Comparison of ENCODE assay signal across 8 cellular contexts in genomic region chr6:158642805-158643489, GRCh38. TPM values are rescaled to one million over a fixed set of nuclear protein-coding genes. Genes with fewer than 3 reads are reported as not detected.
DNase-seq lines count a peak whose midpoint lies in the region; TF ChIP-seq lines count a peak whose summit lies in the region.

No MANE protein-coding gene starts in this region.

- CTCF ChIA-PET in activated CD4-positive, alpha-beta T cell treated with anti-CD3 and anti-CD28 coated beads, Interleukin-2, amount 10 ng/mL, durations not matched to agents 7 days and 5 days (lab: Charles Lee), result interaction anchor here (1.0 to 1.5 kb wide), 3 partner anchors 17 to 48 kb away, joined by 3 to 8 read pairs (median 3); no protein-coding TSS in a partner anchor

- H3K4me1 ChIP-seq in thyroid gland, result peaks cover 16 to 34% of the 10 kb centered on the region in 2 donors

- peak overlapping the region; percentile 91 for H3K27ac Mint-ChIP-seq in activated CD4-positive, alpha-beta T cell treated with anti-CD3 and anti-CD28 coated beads, Interleukin-2, amount 10 ng/mL, durations not matched to agents 7 days and 5 days

- H3K36me3 ChIP-seq in thyroid gland, result no peaks in the 10 kb centered on the region

- H3K36me3 Mint-ChIP-seq in activated CD4-positive, alpha-beta T cell treated with anti-CD3 and anti-CD28 coated beads, Interleukin-2, amount 10 ng/mL, durations not matched to agents 7 days and 5 days (ENCODE audit: low read depth), result peaks cover 51% of the 10 kb centered on the region

- peaks cover 74% of the 10 kb centered on the region for H3K4me1 Mint-ChIP-seq in activated CD4-positive, alpha-beta T cell treated with anti-CD3 and anti-CD28 coated beads, Interleukin-2, amount 10 ng/mL, durations not matched to agents 7 days and 5 days

- peak overlapping the region in 1 of 3 donors; percentile 89 for H3K4me3 ChIP-seq in thyroid gland (replicated peaks in 1 of 3)

- POLR2A ChIA-PET in activated CD4-positive, alpha-beta T cell treated with anti-CD3 and anti-CD28 coated beads, Interleukin-2, amount 10 ng/mL, durations not matched to agents 7 days and 5 days (lab: Charles Lee), result interaction anchor here (2.6 kb wide), 1 partner anchor 11 kb away, joined by 32 read pairs; no protein-coding TSS in a partner anchor

- peak overlapping the region; percentile 34 to 97 (median 91) for H3K27ac ChIP-seq in thyroid gland

- H3K9me3 Mint-ChIP-seq in activated CD4-positive, alpha-beta T cell treated with anti-CD3 and anti-CD28 coated beads, Interleukin-2, amount 10 ng/mL, durations not matched to agents 7 days and 5 days, result no peaks in the 10 kb centered on the region

- TF ChIP-seq CTCF in thyroid gland (IDR thresholded peaks at IDR 0.05), result no peak

- H3K4me3 Mint-ChIP-seq in activated CD4-positive, alpha-beta T cell treated with anti-CD3 and anti-CD28 coated beads, Interleukin-2, amount 10 ng/mL, durations not matched to agents 7 days and 5 days, result peak overlapping the region; percentile 95

- TF ChIP-seq POLR2A in thyroid gland (IDR thresholded peaks at IDR 0.05), result no peak

- H3K27me3 Mint-ChIP-seq in activated CD4-positive, alpha-beta T cell treated with anti-CD3 and anti-CD28 coated beads, Interleukin-2, amount 10 ng/mL, durations not matched to agents 7 days and 5 days, result no peaks in the 10 kb centered on the region

- DNase-seq in activated CD4-positive, alpha-beta T cell treated with anti-CD3 and anti-CD28 coated beads, Interleukin-2, amount 10 ng/mL, durations not matched to agents 7 days and 5 days, result no peak
- no peak for DNase-seq in activated CD4-positive, alpha-beta T cell treated with anti-CD3 and anti-CD28 coated beads for 48 hours
- peak; percentile 50 for DNase-seq in activated CD8-positive, alpha-beta memory T cell treated with anti-CD3 and anti-CD28 coated beads, Interleukin-2, amount 50 U/mL, for 48 hours
- DNase-seq in islet precursor cell, result peak; percentile 37
- no peak for DNase-seq in thyroid gland
- no peak for DNase-seq in SW 1271 (lab: John Stamatoyannopoulos, UW)
- DNase-seq in NCI-H2029 (lab: John Stamatoyannopoulos, UW), result no peak
- DNase-seq in SKM-1 (lab: John Stamatoyannopoulos, UW; ENCODE audit: unreplicated experiment), result no peak

- no peaks in the 10 kb centered on the region for H3K27me3 ChIP-seq in thyroid gland

- intact Hi-C loops in thyroid gland (cut with DNase I), result no loop called here

- 69 to 80% methylated on average over 11 of the region's 11 CpGs for WGBS in thyroid gland, 2 donors

- H3K9me3 ChIP-seq in thyroid gland, result no peaks in the 10 kb centered on the region

RNA-seq across cellular contexts. Expression of gene DYNLT1, which starts 1.6 kb away (rescaled TPM):
- 100 to 1,000 TPM in 1 of 2 experiments, 10 to 100 TPM in 1; 81.4 to 102 TPM for total RNA-seq in activated CD4-positive, alpha-beta T cell treated with anti-CD3 and anti-CD28 coated beads, Interleukin-2, amount 10 ng/mL, durations not matched to agents 7 days and 5 days
- total RNA-seq in thyroid gland, result 100 to 1,000 TPM in 2 of 4 donors, 10 to 100 TPM in 2; 76.6 to 113 (median 93.4) TPM

RNA-seq across cellular contexts. Expression of gene SYTL3, which starts 6.9 kb away (rescaled TPM):
- 10 to 100 TPM; 25.8 to 26.9 TPM for total RNA-seq in activated CD4-positive, alpha-beta T cell treated with anti-CD3 and anti-CD28 coated beads, Interleukin-2, amount 10 ng/mL, durations not matched to agents 7 days and 5 days
- 10 to 100 TPM; 16.9 to 33.0 (median 24.4) TPM for total RNA-seq in thyroid gland

Comparison
In these comparisons a context has a peak if more than half of its experiments do, and no peak if none do; other contexts are left out.
1. DNase-seq: peak in activated CD8-positive, alpha-beta memory T cell treated with anti-CD3 and anti-CD28 coated beads, Interleukin-2, amount 50 U/mL, for 48 hours (single experiment) and islet precursor cell (single experiment); none in activated CD4-positive, alpha-beta T cell treated with anti-CD3 and anti-CD28 coated beads, Interleukin-2, amount 10 ng/mL, durations not matched to agents 7 days and 5 days (single experiment), activated CD4-positive, alpha-beta T cell treated with anti-CD3 and anti-CD28 coated beads for 48 hours (single experiment), thyroid gland (0 of 2), SW 1271 (0 of 2), NCI-H2029 (single experiment) and SKM-1 (single experiment).